In genomic region chr6:28758046-28758817, GRCh38 we compare ENCODE assay signal across 9 cellular contexts.
DNase-seq lines count a peak whose midpoint lies in the region; ATAC-seq, FAIRE-seq and TF ChIP-seq lines count a peak whose summit lies in the region.
"Had no signal": no experiment of that assay in that cellular context is flagged by ENCODE, and none has a peak within 500 bp of the region (broad histone marks: within the 10 kb centered on the region; RNA-seq: fewer than 3 reads in every experiment).

No MANE protein-coding gene starts in this region.

- no peak overlapping the region for H2AFZ ChIP-seq in OCI-LY1 (ENCODE audit: low read length)
- H2AFZ ChIP-seq in H1 (ENCODE audit: low read length), result peak overlapping the region; percentile 81; the same call in 1 of the 2 replicates

- H3K4me3 ChIP-seq in OCI-LY1 (ENCODE audit: low read depth, low read length, poor library complexity, severe bottlenecking) (peak overlapping the region; percentile 38), H1 (ENCODE audit: extremely low read depth in 1 of 4, insufficient read depth in 2 of 4, low read depth in 3 of 4, low read length in 4 of 4) (peak overlapping the region; percentile 77 to 90 (median 84))
- H3K4me3 ChIP-seq: skin epidermis had no signal

- no peaks in the 10 kb centered on the region for H3F3A ChIP-seq in OCI-LY1 (ENCODE audit: insufficient read depth, low read length)

- H3K4me3 Mint-ChIP-seq in activated CD4-positive, alpha-beta T cell treated with anti-CD3 and anti-CD28 coated beads, Interleukin-2, amount 10 ng/mL, durations not matched to agents 24 days and 14 days, result no peak overlapping the region
- peak overlapping the region; percentile 23 for H3K4me3 Mint-ChIP-seq in stimulated activated naive CD8-positive, alpha-beta T cell treated with anti-CD3 and anti-CD28 coated beads, Interleukin-15, Interleukin-2, amounts not matched to agents 100 ng/mL and 50 ng/mL, for 24 hours
- no peak overlapping the region for H3K4me3 Mint-ChIP-seq in activated T-helper 2 cell treated with anti-CD3 and anti-CD28 coated beads, Interferon-gamma antibody, Interleukin-2, Interleukin-4, amounts not matched to agents 10 μg/mL and 5 μg/mL and 100 μg/mL, durations not matched to agents 14 hours and 24 hours and 36 hours (ENCODE audit: low read depth)

- no peaks in the 10 kb centered on the region for H3K36me3 ChIP-seq in OCI-LY1 (ENCODE audit: insufficient read depth, low read length)
- H3K36me3 ChIP-seq in H1 (ENCODE audit: control insufficient read depth in 2 of 4, insufficient read depth in 4 of 4, low read length in 3 of 4), result no peaks in the 10 kb centered on the region

- H3K23ac ChIP-seq in H1 (ENCODE audit: insufficient read length), result no peak overlapping the region

- TF ChIP-seq CTCF in OCI-LY1 (IDR thresholded peaks at IDR 0.05; ENCODE audit: low read length), result no peak
- TF ChIP-seq CTCF in H1 (IDR thresholded peaks at IDR 0.05; ENCODE audit: control extremely low read depth in 1 of 3, insufficient read depth in 1 of 3, low read depth in 1 of 3, low read length in 3 of 3), result no peak

- H2BK12ac ChIP-seq in H1 (ENCODE audit: low read depth, low read length), result no peak overlapping the region; the same call in 1 of the 2 replicates

- no peaks in the 10 kb centered on the region for H3K4me1 ChIP-seq in OCI-LY1 (ENCODE audit: insufficient read depth, low read length, severe bottlenecking)
- no peaks in the 10 kb centered on the region for H3K4me1 ChIP-seq in H1 (replicated peaks in 1 of 4; ENCODE audit: control insufficient read depth in 3 of 4, insufficient read depth in 4 of 4, low read length in 3 of 4)

- H3K14ac ChIP-seq in H1 (ENCODE audit: insufficient read length), result no peak overlapping the region

- H3K79me2 ChIP-seq in OCI-LY1 (ENCODE audit: insufficient read depth, low read length) (no peaks in the 10 kb centered on the region), H1 (ENCODE audit: control insufficient read depth in 1 of 2, insufficient read depth in 2 of 2, low read length in 2 of 2) (no peaks in the 10 kb centered on the region)

- H3K9me3 ChIP-seq in OCI-LY1 (ENCODE audit: low read length), result no peaks in the 10 kb centered on the region
- no peaks in the 10 kb centered on the region for H3K9me3 ChIP-seq in H1 (ENCODE audit: insufficient read depth in 2 of 2, low read depth in 1 of 2, low read length in 1 of 2)

- no peak overlapping the region for H3K27ac Mint-ChIP-seq in activated CD4-positive, alpha-beta T cell treated with anti-CD3 and anti-CD28 coated beads, Interleukin-2, amount 10 ng/mL, durations not matched to agents 24 days and 14 days
- no peak overlapping the region for H3K27ac Mint-ChIP-seq in stimulated activated naive CD8-positive, alpha-beta T cell treated with anti-CD3 and anti-CD28 coated beads, Interleukin-15, Interleukin-2, amounts not matched to agents 100 ng/mL and 50 ng/mL, for 24 hours
- H3K27ac Mint-ChIP-seq in activated T-helper 2 cell treated with anti-CD3 and anti-CD28 coated beads, Interferon-gamma antibody, Interleukin-2, Interleukin-4, amounts not matched to agents 10 μg/mL and 5 μg/mL and 100 μg/mL, durations not matched to agents 14 hours and 24 hours and 36 hours, result no peak overlapping the region

- H3K79me1 ChIP-seq in H1 (ENCODE audit: low read depth, low read length), result no peaks in the 10 kb centered on the region

- TF ChIP-seq POLR2A in H1 (IDR thresholded peaks at IDR 0.05; ENCODE audit: control extremely low read depth in 1 of 2, low read depth in 2 of 2, low read length in 2 of 2), result peak in 1 of 2 experiments; percentile 37; a peak in 1 of 3 replicates

- H4K5ac ChIP-seq in H1 (ENCODE audit: insufficient read length, low read depth, low read length), result no peak overlapping the region

- no peak overlapping the region for H3K9ac ChIP-seq in OCI-LY1 (ENCODE audit: low read length)
- peak overlapping the region in 3 of 4 experiments; percentile 52 to 92 (median 63); a peak in 4 of 7 replicates for H3K9ac ChIP-seq in H1 (replicated peaks in 1 of 4; ENCODE audit: extremely low read depth in 1 of 4, low read depth in 3 of 4, low read length in 3 of 4)

- TF ChIP-seq RAD21 in H1 (IDR thresholded peaks at IDR 0.05 in 1 of 2, conservative IDR thresholded peaks at IDR 0.05 in 1 of 2; ENCODE audit: low read depth in 2 of 2, low read length in 2 of 2), result no peak; a peak in 1 of 4 replicates

- no peak for ATAC-seq in HG02571 (IDR thresholded peaks at IDR 0.05; ENCODE audit: unreplicated experiment)

- no peak overlapping the region for H4K8ac ChIP-seq in H1 (ENCODE audit: extremely low read depth, insufficient read depth, low read length)

- no peak overlapping the region for H3K27ac ChIP-seq in OCI-LY1 (ENCODE audit: low read depth, low read length, poor library complexity, severe bottlenecking)
- no peak overlapping the region for H3K27ac ChIP-seq in H1 (ENCODE audit: low read depth, low read length)
- H3K27ac ChIP-seq: skin epidermis had no signal

- H3K27me3 ChIP-seq in OCI-LY1 (ENCODE audit: insufficient read depth, low read length) (no peaks in the 10 kb centered on the region), H1 (replicated peaks in 1 of 4; ENCODE audit: control insufficient read depth in 3 of 4, extremely low read depth in 1 of 4, insufficient read depth in 3 of 4, low read length in 3 of 4) (peaks cover 1 to 11% (median 8%) of the 10 kb centered on the region in 4 experiments)

- H2BK20ac ChIP-seq in H1 (ENCODE audit: low read length), result no peak overlapping the region

- WGBS in H1 (ENCODE audit: extremely low coverage in 1 of 2, insufficient coverage in 1 of 2, insufficient read length in 1 of 2, insufficient replicate concordance in 2 of 2, low coverage in 1 of 2, low lambda C conversion rate in 2 of 2, missing lambda C conversion rate in 1 of 2), 2 experiments, result 10% methylated on average over 19 of the region's 19 CpGs; no CpG with 5 or more reads in 1 of the 2 experiments

- intact Hi-C loops in activated CD4-positive, alpha-beta T cell treated with anti-CD3 and anti-CD28 coated beads, Interleukin-2, amount 10 ng/mL, durations not matched to agents 24 days and 14 days (cut with micrococcal nuclease), result no loop called here
- intact Hi-C loops in activated T-helper 2 cell treated with anti-CD3 and anti-CD28 coated beads, Interferon-gamma antibody, Interleukin-2, Interleukin-4, amounts not matched to agents 10 μg/mL and 5 μg/mL and 100 μg/mL, durations not matched to agents 14 hours and 24 hours and 36 hours (cut with micrococcal nuclease), result no loop called here

- no peak for TF ChIP-seq EP300 in H1 (IDR thresholded peaks at IDR 0.05; ENCODE audit: borderline replicate concordance in 1 of 2, low read depth in 2 of 2, low read length in 2 of 2)

- H4K91ac ChIP-seq in H1 (replicated peaks; ENCODE audit: insufficient read length, low read length), result no peak overlapping the region

- H3K56ac ChIP-seq in H1 (replicated peaks; ENCODE audit: insufficient read length, low read depth, low read length), result no peak overlapping the region

- no peaks in the 10 kb centered on the region for H3K23me2 ChIP-seq in H1 (ENCODE audit: low read depth, low read length)

- peak; percentile 97 for FAIRE-seq in H1 (lab: Jason Lieb, UNC)

- peak; percentile 24 to 26 for DNase-seq in activated CD4-positive, alpha-beta T cell treated with anti-CD3 and anti-CD28 coated beads, Interleukin-2, amount 50 U/mL, for 48 hours
- DNase-seq in activated CD4-positive, alpha-beta T cell treated with anti-CD3 and anti-CD28 coated beads, Interleukin-2, amount 10 ng/mL, durations not matched to agents 24 days and 14 days, result no peak
- DNase-seq in H1 (ENCODE audit: low read depth in 1 of 2, low spot score in 2 of 2), result peak; percentile 77 to 93
- no peak for DNase-seq in DMS79 (lab: John Stamatoyannopoulos, UW)
- no peak for DNase-seq in activated T-helper 2 cell treated with anti-CD3 and anti-CD28 coated beads, Interferon-gamma antibody, Interleukin-2, Interleukin-4, amounts not matched to agents 10 μg/mL and 5 μg/mL and 100 μg/mL, durations not matched to agents 14 hours and 24 hours and 36 hours (ENCODE audit: low spot score)

- no peak overlapping the region; the same call in 1 of the 2 replicates for H2BK5ac ChIP-seq in H1 (ENCODE audit: low read depth, low read length)

- H3K18ac ChIP-seq in H1 (ENCODE audit: extremely low read depth, low read length), result 0 out of 2 replicates have a peak overlapping the region, but pooled peaks have one; percentile 64

- no peak overlapping the region for H2BK120ac ChIP-seq in H1 (replicated peaks; ENCODE audit: low read depth, low read length)

- H3K27me3 Mint-ChIP-seq in activated CD4-positive, alpha-beta T cell treated with anti-CD3 and anti-CD28 coated beads, Interleukin-2, amount 10 ng/mL, durations not matched to agents 24 days and 14 days, result peaks cover 2% of the 10 kb centered on the region
- H3K27me3 Mint-ChIP-seq in stimulated activated naive CD8-positive, alpha-beta T cell treated with anti-CD3 and anti-CD28 coated beads, Interleukin-15, Interleukin-2, amounts not matched to agents 100 ng/mL and 50 ng/mL, for 24 hours, result peaks cover 54% of the 10 kb centered on the region
- H3K27me3 Mint-ChIP-seq in activated T-helper 2 cell treated with anti-CD3 and anti-CD28 coated beads, Interferon-gamma antibody, Interleukin-2, Interleukin-4, amounts not matched to agents 10 μg/mL and 5 μg/mL and 100 μg/mL, durations not matched to agents 14 hours and 24 hours and 36 hours (ENCODE audit: low read depth), result peaks cover 13% of the 10 kb centered on the region

- no peaks in the 10 kb centered on the region for H3K36me3 Mint-ChIP-seq in activated CD4-positive, alpha-beta T cell treated with anti-CD3 and anti-CD28 coated beads, Interleukin-2, amount 10 ng/mL, durations not matched to agents 24 days and 14 days (ENCODE audit: low read depth)
- no peaks in the 10 kb centered on the region for H3K36me3 Mint-ChIP-seq in stimulated activated naive CD8-positive, alpha-beta T cell treated with anti-CD3 and anti-CD28 coated beads, Interleukin-15, Interleukin-2, amounts not matched to agents 100 ng/mL and 50 ng/mL, for 24 hours (ENCODE audit: low read depth)
- H3K36me3 Mint-ChIP-seq in activated T-helper 2 cell treated with anti-CD3 and anti-CD28 coated beads, Interferon-gamma antibody, Interleukin-2, Interleukin-4, amounts not matched to agents 10 μg/mL and 5 μg/mL and 100 μg/mL, durations not matched to agents 14 hours and 24 hours and 36 hours (ENCODE audit: low read depth), result no peaks in the 10 kb centered on the region

- H3K4ac ChIP-seq in H1 (replicated peaks; ENCODE audit: insufficient read length, low read depth, low read length), result no peak overlapping the region

- H3K4me2 ChIP-seq in OCI-LY1 (ENCODE audit: low read length) (peak overlapping the region; percentile 47), H1 (ENCODE audit: insufficient read depth in 1 of 2, low read depth in 2 of 2, low read length in 2 of 2) (peak overlapping the region; percentile 55 to 68)

- H3K9me2 ChIP-seq in OCI-LY1 (ENCODE audit: low read depth, low read length), result no peaks in the 10 kb centered on the region

- H3K9me3 Mint-ChIP-seq in activated CD4-positive, alpha-beta T cell treated with anti-CD3 and anti-CD28 coated beads, Interleukin-2, amount 10 ng/mL, durations not matched to agents 24 days and 14 days, result peaks cover 4% of the 10 kb centered on the region
- H3K9me3 Mint-ChIP-seq in stimulated activated naive CD8-positive, alpha-beta T cell treated with anti-CD3 and anti-CD28 coated beads, Interleukin-15, Interleukin-2, amounts not matched to agents 100 ng/mL and 50 ng/mL, for 24 hours, result no peaks in the 10 kb centered on the region
- no peaks in the 10 kb centered on the region for H3K9me3 Mint-ChIP-seq in activated T-helper 2 cell treated with anti-CD3 and anti-CD28 coated beads, Interferon-gamma antibody, Interleukin-2, Interleukin-4, amounts not matched to agents 10 μg/mL and 5 μg/mL and 100 μg/mL, durations not matched to agents 14 hours and 24 hours and 36 hours

- POLR2A ChIA-PET in H1 (lab: Charles Lee; ENCODE audit: partially characterized antibody), result interaction anchor here (0.7 to 2.8 kb wide), 19 partner anchors 9 to 927 kb away, joined by 3 to 12 read pairs (median 4); a partner anchor contains a TSS

- no peaks in the 10 kb centered on the region for H4K20me1 ChIP-seq in OCI-LY1 (ENCODE audit: insufficient read depth, low read length)
- H4K20me1 ChIP-seq in H1 (replicated peaks in 1 of 2; ENCODE audit: control insufficient read depth in 1 of 2, insufficient read depth in 2 of 2, low read length in 2 of 2), result no peaks in the 10 kb centered on the region

- CTCF ChIA-PET in H1 (lab: Charles Lee; ENCODE audit: partially characterized antibody), result interaction anchor here (0.7 to 4.3 kb wide), 8 partner anchors 11 to 86 kb away, joined by 3 to 24 read pairs (median 4); no protein-coding TSS in a partner anchor

- H2AK5ac ChIP-seq in H1 (ENCODE audit: low read depth, low read length), result no peak overlapping the region

- no peaks in the 10 kb centered on the region for H3K4me1 Mint-ChIP-seq in activated CD4-positive, alpha-beta T cell treated with anti-CD3 and anti-CD28 coated beads, Interleukin-2, amount 10 ng/mL, durations not matched to agents 24 days and 14 days
- H3K4me1 Mint-ChIP-seq in stimulated activated naive CD8-positive, alpha-beta T cell treated with anti-CD3 and anti-CD28 coated beads, Interleukin-15, Interleukin-2, amounts not matched to agents 100 ng/mL and 50 ng/mL, for 24 hours (ENCODE audit: low read depth), result no peaks in the 10 kb centered on the region
- no peaks in the 10 kb centered on the region for H3K4me1 Mint-ChIP-seq in activated T-helper 2 cell treated with anti-CD3 and anti-CD28 coated beads, Interferon-gamma antibody, Interleukin-2, Interleukin-4, amounts not matched to agents 10 μg/mL and 5 μg/mL and 100 μg/mL, durations not matched to agents 14 hours and 24 hours and 36 hours (ENCODE audit: low read depth)

- no peak overlapping the region for H2BK15ac ChIP-seq in H1 (ENCODE audit: low read length)

Comparison
In these comparisons a context has a peak if more than half of its experiments do, and no peak if none do; other contexts are left out.
1. DNase-seq: peak in activated CD4-positive, alpha-beta T cell treated with anti-CD3 and anti-CD28 coated beads, Interleukin-2, amount 50 U/mL, for 48 hours (2 of 2) and H1 (2 of 2); none in activated CD4-positive, alpha-beta T cell treated with anti-CD3 and anti-CD28 coated beads, Interleukin-2, amount 10 ng/mL, durations not matched to agents 24 days and 14 days (single experiment), DMS79 (single experiment) and activated T-helper 2 cell treated with anti-CD3 and anti-CD28 coated beads, Interferon-gamma antibody, Interleukin-2, Interleukin-4, amounts not matched to agents 10 μg/mL and 5 μg/mL and 100 μg/mL, durations not matched to agents 14 hours and 24 hours and 36 hours (single experiment).